Comparison of ENCODE assay signal across 10 cellular contexts in genomic region chr10:100372415-100373297, GRCh38. TPM values are rescaled to one million over a fixed set of nuclear protein-coding genes. Genes with fewer than 3 reads are reported as not detected.
A peak's percentile ranks its signal among the peaks of the same experiment; 100 is the strongest.
DNase-seq lines count a peak whose midpoint lies in the region; ATAC-seq and TF ChIP-seq lines count a peak whose summit lies in the region.
"Had no signal": no experiment of that assay in that cellular context is flagged by ENCODE, and none has a peak within 500 bp of the region (broad histone marks: within the 10 kb centered on the region; RNA-seq: fewer than 3 reads in every experiment).

No MANE protein-coding gene starts in this region.

- no peaks in the 10 kb centered on the region for H3K36me3 Mint-ChIP-seq in naive thymus-derived CD8-positive, alpha-beta T cell

- peaks cover 0 to 66% (median 39%) of the 10 kb centered on the region in 4 donors for H3K4me1 ChIP-seq in tibial nerve

- no peak for TF ChIP-seq EP300 in tibial nerve (IDR thresholded peaks at IDR 0.05)

- WGBS in adipose tissue, 3 donors: 21 to 26% (median 24%) methylated on average over 16 of the region's 16 CpGs
- WGBS in tibial nerve, 2 donors: 13 to 15% methylated on average over 14 to 16 of the region's 16 CpGs

- peak overlapping the region; percentile 65 for H3K27ac ChIP-seq in adipose tissue (ENCODE audit: low read depth, low read length)
- H3K27ac ChIP-seq in layer of hippocampus (ENCODE audit: low read depth, low read length): peak overlapping the region; percentile 98
- peak overlapping the region; percentile 93 to 99 (median 94) for H3K27ac ChIP-seq in tibial nerve

- POLR2A ChIA-PET in naive thymus-derived CD8-positive, alpha-beta T cell (lab: Charles Lee): interaction anchor here (0.7 to 1.7 kb wide), 5 partner anchors 8 to 163 kb away, joined by 3 to 13 read pairs (median 3); partner anchors contain the start of genes BLOC1S2, HIF1AN and SCD

- no peak for TF ChIP-seq CTCF in tibial nerve (IDR thresholded peaks at IDR 0.05)

- no peaks in the 10 kb centered on the region for H3K27me3 Mint-ChIP-seq in naive thymus-derived CD8-positive, alpha-beta T cell
- H3K27me3 Mint-ChIP-seq: activated naive CD4-positive, alpha-beta T cell treated with anti-CD3 and anti-CD28 coated beads, Interleukin-2, amount 10 ng/mL, durations not matched to agents 7 days and 5 days; progenitor cell of endocrine pancreas had no signal

- ATAC-seq in naive thymus-derived CD8-positive, alpha-beta T cell: no peak

- no peaks in the 10 kb centered on the region for H3K9me3 Mint-ChIP-seq in naive thymus-derived CD8-positive, alpha-beta T cell
- H3K9me3 Mint-ChIP-seq: activated naive CD4-positive, alpha-beta T cell treated with anti-CD3 and anti-CD28 coated beads, Interleukin-2, amount 10 ng/mL, durations not matched to agents 7 days and 5 days had no signal

- H3K4me1 Mint-ChIP-seq in naive thymus-derived CD8-positive, alpha-beta T cell: peaks cover 14 to 33% (median 32%) of the 10 kb centered on the region in 4 donors

- peak overlapping the region in 1 of 10 donors; percentile 84 for H3K27ac Mint-ChIP-seq in naive thymus-derived CD8-positive, alpha-beta T cell
- H3K27ac Mint-ChIP-seq: activated naive CD4-positive, alpha-beta T cell treated with anti-CD3 and anti-CD28 coated beads, Interleukin-2, amount 10 ng/mL, durations not matched to agents 7 days and 5 days; progenitor cell of endocrine pancreas had no signal

- no peaks in the 10 kb centered on the region for H3K36me3 ChIP-seq in tibial nerve

- TF ChIP-seq POLR2A in tibial nerve (IDR thresholded peaks at IDR 0.05) (no peak), erythroblast (IDR thresholded peaks at IDR 0.05; ENCODE audit: low read length) (no peak)

- no peaks in the 10 kb centered on the region for H3K9me3 ChIP-seq in tibial nerve

- H3K4me3 ChIP-seq in tibial nerve: peak overlapping the region; percentile 59 to 80 (median 68)

- peak overlapping the region in 1 of 10 donors; percentile 39 for H3K4me3 Mint-ChIP-seq in naive thymus-derived CD8-positive, alpha-beta T cell
- H3K4me3 Mint-ChIP-seq: activated naive CD4-positive, alpha-beta T cell treated with anti-CD3 and anti-CD28 coated beads, Interleukin-2, amount 10 ng/mL, durations not matched to agents 7 days and 5 days had no signal

- H3K27me3 ChIP-seq in layer of hippocampus (ENCODE audit: control insufficient read depth, insufficient read depth, low read length): no peaks in the 10 kb centered on the region
- no peaks in the 10 kb centered on the region for H3K27me3 ChIP-seq in tibial nerve

- DNase-seq in NCI-H2107 treated with DMSO at 0.1 percent for 48 hours (lab: John Stamatoyannopoulos, UW; ENCODE audit: unreplicated experiment) (peak; percentile 32), NCI-H2107 (lab: John Stamatoyannopoulos, UW) (no peak), tibial nerve (ENCODE audit: low spot score in 2 of 2) (no peak), erythroblast (lab: John Stamatoyannopoulos, UW) (no peak), amniotic stem cell (lab: John Stamatoyannopoulos, UW) (no peak)
- no peak for DNase-seq in naive thymus-derived CD8-positive, alpha-beta T cell

RNA-seq across cellular contexts. Expression of gene SCD, which starts 25.6 kb away (rescaled TPM):
- 100 to 1,000 TPM; 132 to 934 (median 391) TPM for polyA plus RNA-seq in adipose tissue
- 100 to 1,000 TPM; 118 to 500 (median 249) TPM for total RNA-seq in tibial nerve
- 1 to 10 TPM; 1.4 TPM for total RNA-seq in naive thymus-derived CD8-positive, alpha-beta T cell
- 1 to 10 TPM; 2.8 to 5.5 (median 4.4) TPM for polyA plus RNA-seq in naive thymus-derived CD8-positive, alpha-beta T cell

RNA-seq across cellular contexts. Expression of gene PKD2L1, which starts 42.6 kb away (rescaled TPM):
- under 1 TPM in 1 of 3 donors, not detected in 2; 0.34 TPM for polyA plus RNA-seq in adipose tissue
- total RNA-seq in tibial nerve: under 1 TPM in 1 of 4 donors, not detected in 3; 0.42 TPM
- not detected for total RNA-seq in naive thymus-derived CD8-positive, alpha-beta T cell
- not detected for polyA plus RNA-seq in naive thymus-derived CD8-positive, alpha-beta T cell
- total RNA-seq: progenitor cell of endocrine pancreas had no signal

Comparison
In these comparisons a context has a peak if more than half of its experiments do, and no peak if none do; other contexts are left out.
1. RNA of gene SCD, which starts 25.6 kb away (total RNA-seq): 118 to 500 TPM in tibial nerve; 1.4 TPM in naive thymus-derived CD8-positive, alpha-beta T cell; every median in the first group is over 10 times any median in the second.
2. Peak in every context shown above with its lines, with median percentiles within 50 percentile points of each other: H3K27ac ChIP-seq.